Comparison of ENCODE assay signal across 7 cellular contexts in the genomic region with DNA sequence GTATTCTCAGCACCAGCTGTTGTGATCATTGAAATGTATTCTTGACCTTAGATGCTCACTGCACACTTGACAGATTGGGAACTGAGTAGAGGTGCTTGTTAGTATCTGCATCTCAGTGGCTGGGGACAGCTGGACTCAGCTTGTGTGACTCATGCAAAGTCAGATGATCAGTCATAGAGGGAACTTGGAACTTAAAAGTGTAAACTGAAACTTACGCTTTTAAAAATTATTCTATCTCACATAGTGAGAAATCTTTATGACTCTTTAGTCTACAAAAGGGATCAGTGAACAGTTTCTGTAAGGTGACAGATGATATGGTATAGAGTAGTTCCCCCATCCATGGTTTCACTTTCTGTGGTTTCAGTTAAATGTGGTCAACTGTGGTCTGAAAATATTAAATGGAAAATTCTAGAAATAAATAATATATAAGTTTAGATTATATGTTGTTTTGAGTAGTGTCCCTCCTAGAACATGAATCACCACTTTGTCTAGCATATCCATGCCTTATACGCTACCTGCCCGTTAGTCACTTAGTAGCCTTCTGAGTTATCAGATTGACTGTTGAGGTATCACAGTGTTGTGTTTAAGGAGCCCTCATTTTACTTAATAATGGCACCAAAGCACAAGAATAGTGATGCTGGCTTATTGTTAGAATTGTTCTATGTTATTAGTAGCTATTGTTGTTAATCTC.
DNase-seq lines count a peak whose midpoint lies in the region; ATAC-seq lines count a peak whose summit lies in the region.
"Not testable (repeated sequence)": the region's sequence is repeated elsewhere in the genome, so short reads cannot be mapped to it uniquely, and the experiment has no call there.

No MANE protein-coding gene starts in this region.

- not testable (repeated sequence) for H3K4me3 Mint-ChIP-seq in activated CD4-positive, alpha-beta T cell treated with anti-CD3 and anti-CD28 coated beads for 36 hours

- H3K4me1 Mint-ChIP-seq in activated CD4-positive, alpha-beta T cell treated with anti-CD3 and anti-CD28 coated beads for 36 hours, result not testable (repeated sequence)

- ATAC-seq in GM18520 (IDR thresholded peaks at IDR 0.05; ENCODE audit: unreplicated experiment), result peak; percentile 99
- ATAC-seq in GM19372 (IDR thresholded peaks at IDR 0.05; ENCODE audit: low read depth, unreplicated experiment), result peak; percentile 95
- ATAC-seq in GM21526 (IDR thresholded peaks at IDR 0.05; ENCODE audit: low FRiP score, unreplicated experiment), result peak; percentile 98
- peak; percentile 99 for ATAC-seq in HG02759 (IDR thresholded peaks at IDR 0.05; ENCODE audit: unreplicated experiment)
- peak; percentile 99 for ATAC-seq in HG03060 (IDR thresholded peaks at IDR 0.05; ENCODE audit: low read depth, unreplicated experiment)
- ATAC-seq in HG03432 (IDR thresholded peaks at IDR 0.05; ENCODE audit: unreplicated experiment), result peak; percentile 99
- peak; percentile 65 for ATAC-seq in activated CD4-positive, alpha-beta T cell treated with anti-CD3 and anti-CD28 coated beads for 36 hours

- intact Hi-C loops in activated CD4-positive, alpha-beta T cell treated with anti-CD3 and anti-CD28 coated beads for 36 hours (cut with DNase I, micrococcal nuclease), result not testable (repeated sequence)

- POLR2A ChIA-PET in activated CD4-positive, alpha-beta T cell treated with anti-CD3 and anti-CD28 coated beads for 36 hours (lab: Charles Lee), result not testable (repeated sequence)

- not testable (repeated sequence) for DNase-seq in activated CD4-positive, alpha-beta T cell treated with anti-CD3 and anti-CD28 coated beads for 36 hours

- H3K27me3 Mint-ChIP-seq in activated CD4-positive, alpha-beta T cell treated with anti-CD3 and anti-CD28 coated beads for 36 hours, result not testable (repeated sequence)

- not testable (repeated sequence) for H3K27ac Mint-ChIP-seq in activated CD4-positive, alpha-beta T cell treated with anti-CD3 and anti-CD28 coated beads for 36 hours

- not testable (repeated sequence) for H3K36me3 Mint-ChIP-seq in activated CD4-positive, alpha-beta T cell treated with anti-CD3 and anti-CD28 coated beads for 36 hours (ENCODE audit: low read depth)

- not testable (repeated sequence) for H3K9me3 Mint-ChIP-seq in activated CD4-positive, alpha-beta T cell treated with anti-CD3 and anti-CD28 coated beads for 36 hours (ENCODE audit: low read depth)

- CTCF ChIA-PET in activated CD4-positive, alpha-beta T cell treated with anti-CD3 and anti-CD28 coated beads for 36 hours (lab: Charles Lee), result not testable (repeated sequence)
